ENCODE assay signal across 9 cellular contexts in the genomic region with DNA sequence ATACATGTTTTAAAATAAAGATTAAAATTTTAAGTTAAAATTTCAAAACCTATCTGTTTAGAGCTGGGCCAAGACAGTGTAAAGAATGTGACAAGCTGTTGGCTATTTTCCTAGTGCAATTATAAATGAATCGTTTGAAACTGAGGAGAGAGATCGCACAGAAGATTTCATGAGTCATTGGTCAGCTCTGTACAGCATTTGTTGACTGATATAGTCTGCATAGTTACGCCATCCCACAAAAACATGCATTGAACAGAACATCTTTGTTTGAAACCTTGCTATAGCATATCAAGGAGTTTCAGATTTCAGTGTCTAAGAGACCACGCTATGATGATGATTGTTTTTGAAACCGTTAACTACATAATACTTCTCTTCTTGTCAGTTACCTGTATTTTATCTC. TPM values are rescaled to one million over a fixed set of nuclear protein-coding genes. Genes with fewer than 3 reads are reported as not detected.
A peak's percentile ranks its signal among the peaks of the same experiment; 100 is the strongest.
DNase-seq lines count a peak whose midpoint lies in the region; ATAC-seq and TF ChIP-seq lines count a peak whose summit lies in the region.
"Had no signal": no experiment of that assay in that cellular context is flagged by ENCODE, and none has a peak within 500 bp of the region (broad histone marks: within the 10 kb centered on the region; RNA-seq: fewer than 3 reads in every experiment).

No MANE protein-coding gene starts in this region.

- peaks cover 17% of the 10 kb centered on the region for H3F3A ChIP-seq in SK-N-SH (replicated peaks; ENCODE audit: insufficient read depth)

- TF ChIP-seq CTCF in AG10803 (conservative IDR thresholded peaks at IDR 0.05; ENCODE audit: low read length) (no peak), HEK293 (tag by site-specific recombination; IDR thresholded peaks at IDR 0.05) (no peak), SK-N-SH (IDR thresholded peaks at IDR 0.05) (no peak), suprapubic skin (IDR thresholded peaks at IDR 0.05) (no peak)

- H3K4me3 Mint-ChIP-seq in immature natural killer cell: no peak overlapping the region

- CTCF ChIA-PET in HEK293 (lab: Yijun Ruan, JAX) (interaction anchor here (0.6 to 1.8 kb wide), 5 partner anchors 9 to 356 kb away, joined by 3 to 7 read pairs (median 4); no protein-coding TSS in a partner anchor), SK-N-SH (lab: Yijun Ruan, JAX) (no interaction called here)

- TF ChIP-seq RAD21 in SK-N-SH (IDR thresholded peaks at IDR 0.05; ENCODE audit: low read length): no peak

- H3K4me1 ChIP-seq in HEK293 (ENCODE audit: control insufficient read depth, insufficient read depth, low read length): peaks cover 11% of the 10 kb centered on the region
- H3K4me1 ChIP-seq in SK-N-SH (ENCODE audit: control insufficient read depth in 1 of 2, insufficient read depth in 2 of 2, low read depth in 1 of 2, low read length in 1 of 2): peaks cover 2 to 28% of the 10 kb centered on the region in 2 experiments
- H3K4me1 ChIP-seq in suprapubic skin: peaks cover 28% of the 10 kb centered on the region

- no peaks in the 10 kb centered on the region for H3K9me2 ChIP-seq in SK-N-SH

- TF ChIP-seq EP300 in SK-N-SH (IDR thresholded peaks at IDR 0.05; ENCODE audit: borderline replicate concordance in 1 of 2, low read depth in 1 of 2, low read length in 1 of 2) (peak in 1 of 2 experiments; percentile 91; a peak in 2 of 4 replicates), suprapubic skin (IDR thresholded peaks at IDR 0.05) (no peak)

- peaks cover 0 to 3% (median 0%) of the 10 kb centered on the region in 6 donors for H3K9me3 Mint-ChIP-seq in immature natural killer cell

- H3K27ac Mint-ChIP-seq in immature natural killer cell: no peak overlapping the region

- H3K9me3 ChIP-seq in HEK293 (ENCODE audit: control insufficient read depth, insufficient read depth, low read depth, low read length) (no peaks in the 10 kb centered on the region), SK-N-SH (no peaks in the 10 kb centered on the region), suprapubic skin (no peaks in the 10 kb centered on the region)

- H3K4me3 ChIP-seq in AG10803 (ENCODE audit: low read length): no peak overlapping the region
- no peak overlapping the region for H3K4me3 ChIP-seq in HEK293 (ENCODE audit: low read depth, low read length)
- H3K4me3 ChIP-seq in SK-N-SH (ENCODE audit: low read depth in 2 of 2, low read length in 1 of 2): no peak overlapping the region
- H3K4me3 ChIP-seq in suprapubic skin: no peak overlapping the region
- H3K4me3 ChIP-seq: lung had no signal

- H3K27ac ChIP-seq in HEK293 (ENCODE audit: extremely low read depth, low read depth, low read length) (no peak overlapping the region), SK-N-SH (ENCODE audit: low read depth in 2 of 2, low read length in 1 of 2) (peak overlapping the region in 1 of 2 experiments; percentile 97; a peak in 3 of 4 replicates), suprapubic skin (no peak overlapping the region)

- 0 out of 2 replicates have a peak overlapping the region, but pooled peaks have one; percentile 0 for H2AFZ ChIP-seq in SK-N-SH (ENCODE audit: low read depth)

- H3K4me2 ChIP-seq in SK-N-SH: 0 out of 2 replicates have a peak overlapping the region, but pooled peaks have one; percentile 9

- no peaks in the 10 kb centered on the region for H3K36me3 ChIP-seq in HEK293 (ENCODE audit: control insufficient read depth in 2 of 2, insufficient read depth in 1 of 2, low read length in 2 of 2)
- H3K36me3 ChIP-seq in SK-N-SH (replicated peaks in 1 of 2; ENCODE audit: control insufficient read depth in 1 of 2, insufficient read depth in 2 of 2, low read length in 1 of 2): no peaks in the 10 kb centered on the region
- no peaks in the 10 kb centered on the region for H3K36me3 ChIP-seq in suprapubic skin

- peaks cover 6% of the 10 kb centered on the region; the same call in 1 of the 2 replicates for H3K79me2 ChIP-seq in SK-N-SH (ENCODE audit: insufficient read depth)

- DNase-seq in AG10803 (ENCODE audit: low read depth) (peak; percentile 69), SK-N-SH (no peak), glomerular visceral epithelial cell (ENCODE audit: extremely low spot score) (peak; percentile 35), suprapubic skin (ENCODE audit: low spot score in 2 of 2) (no peak), immature natural killer cell (no peak)
- DNase-seq in stimulated activated CD4-positive, alpha-beta T cell treated with anti-CD3 and anti-CD28 coated beads, Interleukin-2, amount 100 ng/mL, for 48 hours: no peak

- no peaks in the 10 kb centered on the region for H3K36me3 Mint-ChIP-seq in immature natural killer cell

- TF ChIP-seq POLR2A in suprapubic skin (IDR thresholded peaks at IDR 0.05): no peak

- peaks cover 0 to 5% of the 10 kb centered on the region in 2 donors for H3K4me1 Mint-ChIP-seq in immature natural killer cell

- peak overlapping the region; percentile 46 for H3K9ac ChIP-seq in SK-N-SH

- POLR2A ChIA-PET in HEK293 (lab: Yijun Ruan, JAX) (no interaction called here), SK-N-SH (lab: Yijun Ruan, JAX) (no interaction called here)

- no peak for ATAC-seq in HG03442 (IDR thresholded peaks at IDR 0.05; ENCODE audit: unreplicated experiment)

- H3K27me3 Mint-ChIP-seq in immature natural killer cell (ENCODE audit: low read depth in 3 of 3): peaks cover 1 to 17% (median 9%) of the 10 kb centered on the region in 3 donors

- 7% methylated on average over 5 of the region's 5 CpGs for WGBS in SK-N-SH (ENCODE audit: low lambda C conversion rate)
- 40% methylated on average over 5 of the region's 5 CpGs for WGBS in suprapubic skin

- H4K20me1 ChIP-seq in SK-N-SH (ENCODE audit: insufficient read depth): no peaks in the 10 kb centered on the region

- H3K27me3 ChIP-seq in SK-N-SH (ENCODE audit: insufficient read depth) (no peaks in the 10 kb centered on the region), suprapubic skin (peaks cover 7% of the 10 kb centered on the region)

TF ChIP-seq in HEK293, 187 proteins besides CTCF, POLR2A, EP300 and RAD21 (continues in another document):
- TF ChIP-seq SETDB1 (IDR thresholded peaks at IDR 0.05; ENCODE audit: insufficient read length, low read length) (no peak), ZNF416 (tag by site-specific recombination; IDR thresholded peaks at IDR 0.05) (no peak), SP7 (tag by site-specific recombination; IDR thresholded peaks at IDR 0.05) (peak; percentile 59)
- TF ChIP-seq, protein P1, sequence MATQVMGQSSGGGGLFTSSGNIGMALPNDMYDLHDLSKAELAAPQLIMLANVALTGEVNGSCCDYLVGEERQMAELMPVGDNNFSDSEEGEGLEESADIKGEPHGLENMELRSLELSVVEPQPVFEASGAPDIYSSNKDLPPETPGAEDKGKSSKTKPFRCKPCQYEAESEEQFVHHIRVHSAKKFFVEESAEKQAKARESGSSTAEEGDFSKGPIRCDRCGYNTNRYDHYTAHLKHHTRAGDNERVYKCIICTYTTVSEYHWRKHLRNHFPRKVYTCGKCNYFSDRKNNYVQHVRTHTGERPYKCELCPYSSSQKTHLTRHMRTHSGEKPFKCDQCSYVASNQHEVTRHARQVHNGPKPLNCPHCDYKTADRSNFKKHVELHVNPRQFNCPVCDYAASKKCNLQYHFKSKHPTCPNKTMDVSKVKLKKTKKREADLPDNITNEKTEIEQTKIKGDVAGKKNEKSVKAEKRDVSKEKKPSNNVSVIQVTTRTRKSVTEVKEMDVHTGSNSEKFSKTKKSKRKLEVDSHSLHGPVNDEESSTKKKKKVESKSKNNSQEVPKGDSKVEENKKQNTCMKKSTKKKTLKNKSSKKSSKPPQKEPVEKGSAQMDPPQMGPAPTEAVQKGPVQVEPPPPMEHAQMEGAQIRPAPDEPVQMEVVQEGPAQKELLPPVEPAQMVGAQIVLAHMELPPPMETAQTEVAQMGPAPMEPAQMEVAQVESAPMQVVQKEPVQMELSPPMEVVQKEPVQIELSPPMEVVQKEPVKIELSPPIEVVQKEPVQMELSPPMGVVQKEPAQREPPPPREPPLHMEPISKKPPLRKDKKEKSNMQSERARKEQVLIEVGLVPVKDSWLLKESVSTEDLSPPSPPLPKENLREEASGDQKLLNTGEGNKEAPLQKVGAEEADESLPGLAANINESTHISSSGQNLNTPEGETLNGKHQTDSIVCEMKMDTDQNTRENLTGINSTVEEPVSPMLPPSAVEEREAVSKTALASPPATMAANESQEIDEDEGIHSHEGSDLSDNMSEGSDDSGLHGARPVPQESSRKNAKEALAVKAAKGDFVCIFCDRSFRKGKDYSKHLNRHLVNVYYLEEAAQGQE (tag by site-specific recombination; IDR thresholded peaks at IDR 0.05): no peak

TF ChIP-seq in SK-N-SH, 30 proteins besides CTCF, POLR2A, EP300 and RAD21 (continues in another document):
- TF ChIP-seq PBX3 (IDR thresholded peaks at IDR 0.05) (peak; percentile 93), ELF1 (IDR thresholded peaks at IDR 0.05) (no peak), FOSL2 (IDR thresholded peaks at IDR 0.05; ENCODE audit: borderline replicate concordance, low read depth) (peak; percentile 94), GABPA (IDR thresholded peaks at IDR 0.05; ENCODE audit: low read depth) (no peak), POLR2AphosphoS5 (IDR thresholded peaks at IDR 0.05; ENCODE audit: low read depth, low read length) (peak; percentile 52; the same call in 1 of the 2 replicates), YY1 (IDR thresholded peaks at IDR 0.05; ENCODE audit: low read depth) (no peak), EZH2phosphoT487 (IDR thresholded peaks at IDR 0.05; ENCODE audit: borderline replicate concordance, low read depth) (no peak), RXRA (IDR thresholded peaks at IDR 0.05; ENCODE audit: borderline replicate concordance, low read depth) (0 out of 2 replicates have a peak, but pooled peaks have one; percentile 36)

RNA-seq across cellular contexts. Expression of gene C10orf67, which starts 1.3 kb away (rescaled TPM):
- polyA plus RNA-seq in SK-N-SH (2012; rRNA removed) (0.97 and 1.1 TPM in 2 replicates), immature natural killer cell (not detected)
- 0.87 and 1.2 TPM in 2 replicates for polyA plus RNA-seq in SK-N-SH (2012; cell fraction: cytosol; rRNA removed)
- 3.1 and 3.4 TPM in 2 replicates for polyA plus RNA-seq in SK-N-SH (2012; cell fraction: nucleus; rRNA removed)
- 1 to 10 TPM in 3 of 4 donors, under 1 TPM in 1; 0.93 to 1.5 (median 1.5) TPM for total RNA-seq in suprapubic skin

Comparison
In these comparisons a context has a peak if more than half of its experiments do, and no peak if none do; other contexts are left out.
1. DNase-seq: peak in AG10803 (single experiment) and glomerular visceral epithelial cell (single experiment); none in SK-N-SH (single experiment), suprapubic skin (0 of 2), stimulated activated CD4-positive, alpha-beta T cell treated with anti-CD3 and anti-CD28 coated beads, Interleukin-2, amount 100 ng/mL, for 48 hours (0 of 2) and immature natural killer cell (0 of 3).